ENCODE assay signal across 8 cellular contexts in the genomic region with DNA sequence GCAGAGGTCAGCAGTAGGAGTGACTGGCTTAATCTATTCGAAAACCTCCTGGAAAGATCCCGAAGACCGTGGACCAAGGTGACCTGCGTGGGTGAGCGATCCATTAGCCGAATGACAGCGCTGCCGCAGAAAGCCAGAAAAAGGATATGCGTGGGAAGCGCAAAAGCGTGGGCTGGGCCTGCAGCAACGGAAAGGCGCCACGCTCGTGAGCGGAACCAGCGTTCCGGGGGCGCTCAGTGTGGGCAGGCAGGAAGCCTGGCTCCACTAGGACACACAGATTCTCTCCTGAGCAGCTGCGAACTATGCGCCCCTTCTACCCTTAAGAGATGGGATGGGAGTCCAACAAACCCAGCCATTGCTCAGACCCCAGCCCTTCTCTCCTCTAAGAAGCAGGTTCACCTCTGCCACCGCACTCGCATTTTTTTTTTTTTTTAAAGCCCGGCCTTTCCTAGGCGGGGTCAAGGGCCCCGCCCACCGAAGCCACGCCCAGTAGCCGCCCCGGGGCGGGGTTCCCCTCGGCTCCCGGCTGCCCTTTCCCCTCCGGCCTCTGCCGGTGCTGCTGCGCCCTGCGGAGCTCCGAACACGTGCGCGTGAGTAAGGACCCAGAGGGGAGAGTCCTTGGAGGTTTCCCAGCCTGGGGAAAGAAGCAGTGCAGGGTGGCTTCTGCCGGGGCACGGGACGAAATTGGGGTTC. TPM values are rescaled to one million over a fixed set of nuclear protein-coding genes. Genes with fewer than 3 reads are reported as not detected.
DNase-seq lines count a peak whose midpoint lies in the region; ATAC-seq and TF ChIP-seq lines count a peak whose summit lies in the region.

No MANE protein-coding gene starts in this region.

- TF ChIP-seq CTCF in GM12873 (IDR thresholded peaks at IDR 0.05; ENCODE audit: insufficient read depth, low read depth, low read length, missing control alignments) (peak; percentile 18), HFF-Myc (IDR thresholded peaks at IDR 0.05; ENCODE audit: low read depth, low read length, missing control alignments) (no peak), vagina (IDR thresholded peaks at IDR 0.05) (peak in 1 of 3 experiments; percentile 15)

- DNase-seq in HFF-Myc (ENCODE audit: extremely low read depth, low read depth) (peak; percentile 71), MV-4-11 (lab: John Stamatoyannopoulos, UW) (peak; percentile 87), T-cell (peak; percentile 49 to 87 (median 68)), amygdala (lab: John Stamatoyannopoulos, UW) (peak in 54 of 56 donors; percentile 20 to 88 (median 69)), right cardiac atrium (peak; percentile 89 to 95 (median 94)), vagina (ENCODE audit: extremely low spot score in 2 of 2) (no peak)

- CTCF ChIA-PET in T-cell (lab: Charles Lee): interaction anchor here in 1 of 2 donors (0.6 kb wide), 1 partner anchor 133 kb away, joined by 3 read pairs; no protein-coding TSS in a partner anchor

- peaks cover 27 to 54% (median 46%) of the 10 kb centered on the region in 3 donors for H3K4me1 Mint-ChIP-seq in T-cell

- peaks cover 4% of the 10 kb centered on the region for H3K4me1 ChIP-seq in right cardiac atrium (ENCODE audit: control insufficient read depth, insufficient read depth, low read length)
- H3K4me1 ChIP-seq in rectal smooth muscle tissue (ENCODE audit: control insufficient read depth, insufficient read depth, low read length): peaks cover 21% of the 10 kb centered on the region
- peaks cover 47% of the 10 kb centered on the region for H3K4me1 ChIP-seq in vagina

- H3K27me3 ChIP-seq in right cardiac atrium (ENCODE audit: control insufficient read depth, insufficient read depth): no peaks in the 10 kb centered on the region
- H3K27me3 ChIP-seq in rectal smooth muscle tissue (ENCODE audit: control insufficient read depth, insufficient read depth, low read length): no peaks in the 10 kb centered on the region
- H3K27me3 ChIP-seq in vagina: no peaks in the 10 kb centered on the region

- H3K36me3 Mint-ChIP-seq in T-cell: no peaks in the 10 kb centered on the region

- H3K27me3 Mint-ChIP-seq in T-cell: no peaks in the 10 kb centered on the region

- POLR2A ChIA-PET in T-cell (lab: Charles Lee): interaction anchor here (0.6 to 1.4 kb wide), 3 partner anchors 19 to 75 kb away, joined by 3 to 5 read pairs (median 3); partner anchors contain the start of gene MATR3 (in 1 of the 2)

- H3K9me3 ChIP-seq in right cardiac atrium (ENCODE audit: control insufficient read depth, low read length): no peaks in the 10 kb centered on the region
- no peaks in the 10 kb centered on the region for H3K9me3 ChIP-seq in vagina

- peak overlapping the region; percentile 87 for H3K4me3 ChIP-seq in HFF-Myc (replicated peaks; ENCODE audit: low read depth, low read length)
- H3K4me3 ChIP-seq in right cardiac atrium (ENCODE audit: low read length): peak overlapping the region; percentile 48
- peak overlapping the region; percentile 88 for H3K4me3 ChIP-seq in rectal smooth muscle tissue (ENCODE audit: low read length)
- H3K4me3 ChIP-seq in vagina: peak overlapping the region; percentile 52 to 60

- ATAC-seq in T-cell (replicated peaks in 1 of 4): peak; percentile 91 to 93 (median 92)
- peak; percentile 98 for ATAC-seq in right cardiac atrium

- peak overlapping the region; percentile 71 for H3K9ac ChIP-seq in rectal smooth muscle tissue (ENCODE audit: low read length)

- peak overlapping the region; percentile 79 to 89 (median 84) for H3K4me3 Mint-ChIP-seq in T-cell

- peak overlapping the region; percentile 96 for H3K27ac ChIP-seq in right cardiac atrium (ENCODE audit: low read length)
- peak overlapping the region; percentile 80 for H3K27ac ChIP-seq in rectal smooth muscle tissue (ENCODE audit: low read depth, low read length)
- peak overlapping the region; percentile 75 for H3K27ac ChIP-seq in vagina

- peaks cover 2% of the 10 kb centered on the region for H3K36me3 ChIP-seq in rectal smooth muscle tissue (ENCODE audit: control insufficient read depth, insufficient read depth, low read length)
- H3K36me3 ChIP-seq in vagina: peaks cover 0 to 8% of the 10 kb centered on the region in 2 donors

- peak overlapping the region; percentile 73 to 87 for H3K27ac Mint-ChIP-seq in T-cell

- TF ChIP-seq POLR2A in vagina (IDR thresholded peaks at IDR 0.05): peak in 1 of 2 donors; percentile 18

- no peaks in the 10 kb centered on the region for H3K9me3 Mint-ChIP-seq in T-cell

- under 1% methylated on average over 44 of the region's 44 CpGs for WGBS in right cardiac atrium

- intact Hi-C loops in right cardiac atrium (cut with DNase I) (no loop called here), vagina (cut with DNase I) (no loop called here)

RNA-seq across cellular contexts. Expression of gene MATR3, which starts 19.8 kb away (rescaled TPM):
- total RNA-seq in T-cell: 100 to 1,000 TPM; 187 to 359 (median 200) TPM
- 100 to 1,000 TPM; 144 to 162 (median 147) TPM for total RNA-seq in right cardiac atrium
- polyA plus RNA-seq in right cardiac atrium: 151 TPM
- total RNA-seq in vagina: 126 TPM

Comparison
In these comparisons a context has a peak if more than half of its experiments do, and no peak if none do; other contexts are left out.
1. DNase-seq: peak in HFF-Myc (single experiment), MV-4-11 (single experiment), T-cell (34 of 34), amygdala (54 of 56) and right cardiac atrium (3 of 3); none in vagina (0 of 2).
2. Peak in every context shown above with its lines, with median percentiles within 50 percentile points of each other: H3K4me3 ChIP-seq and H3K27ac ChIP-seq.